Comparison of ENCODE assay signal across 9 cellular contexts in genomic region chr6:27591660-27592059, GRCh38.
A peak's percentile ranks its signal among the peaks of the same experiment; 100 is the strongest.
DNase-seq lines count a peak whose midpoint lies in the region; FAIRE-seq lines count a peak whose summit lies in the region.
"Had no signal": no experiment of that assay in that cellular context is flagged by ENCODE, and none has a peak within 500 bp of the region (broad histone marks: within the 10 kb centered on the region; RNA-seq: fewer than 3 reads in every experiment).

No MANE protein-coding gene starts in this region.

- H3K4me3 ChIP-seq in ACC112 (ENCODE audit: low read depth, low read length) (peak overlapping the region; percentile 61), GM23248 (peak overlapping the region; percentile 41)

- H3K9me2 ChIP-seq in GM23248 (ENCODE audit: insufficient read depth): no peaks in the 10 kb centered on the region

- no peak overlapping the region for H3K9ac ChIP-seq in GM23248

- no peaks in the 10 kb centered on the region for H3K9me3 ChIP-seq in GM23248 (ENCODE audit: low read depth)

- H3K27ac ChIP-seq in ACC112 (ENCODE audit: low read depth, low read length) (no peak overlapping the region), GM23248 (no peak overlapping the region)

- in situ Hi-C loops in GM23248 (cut with MboI): no loop called here

- H3K79me2 ChIP-seq in ACC112 (ENCODE audit: control insufficient read depth, insufficient read depth, low read length, unreplicated experiment): no peaks in the 10 kb centered on the region
- no peaks in the 10 kb centered on the region for H3K79me2 ChIP-seq in GM23248 (ENCODE audit: insufficient read depth)

- H2AFZ ChIP-seq in ACC112 (ENCODE audit: low read length, unreplicated experiment) (peak overlapping the region; percentile 0), GM23248 (peak overlapping the region; percentile 33; the same call in 1 of the 2 replicates)

- FAIRE-seq in frontal cortex (lab: Jason Lieb, UNC): no peak

- DNase-seq in GM23248 (peak; percentile 34), NCI-H82 (lab: John Stamatoyannopoulos, UW) (peak; percentile 78), fibroblast of gingiva (ENCODE audit: low read depth) (peak; percentile 46), NCI-H2029 (lab: John Stamatoyannopoulos, UW) (no peak), NCI-H187 treated with DMSO at 0.1 percent for 48 hours (lab: John Stamatoyannopoulos, UW) (no peak), frontal cortex (ENCODE audit: low spot score in 2 of 2) (no peak)
- DNase-seq in stimulated activated CD4-positive, alpha-beta T cell treated with anti-CD3 and anti-CD28 coated beads, Interleukin-4, amount 100 ng/mL, for 1 hour: no peak
- DNase-seq: cortex of kidney had no signal

- no peaks in the 10 kb centered on the region for H4K20me1 ChIP-seq in GM23248 (ENCODE audit: insufficient read depth)

- H3F3A ChIP-seq in GM23248 (ENCODE audit: insufficient read depth): peaks cover 27% of the 10 kb centered on the region

- no peaks in the 10 kb centered on the region for H3K4me1 ChIP-seq in ACC112 (ENCODE audit: control insufficient read depth, insufficient read depth, low read length, unreplicated experiment)
- no peaks in the 10 kb centered on the region for H3K4me1 ChIP-seq in GM23248 (ENCODE audit: insufficient read depth)

- WGBS in GM23248 (ENCODE audit: low coverage in 1 of 2, low lambda C conversion rate in 2 of 2, missing lambda C conversion rate in 2 of 2), 2 experiments: 15 to 19% methylated on average over 8 of the region's 8 CpGs

- peak overlapping the region; percentile 63 for H3K4me2 ChIP-seq in GM23248 (ENCODE audit: unreplicated experiment)

- H3K27me3 ChIP-seq in ACC112 (ENCODE audit: insufficient read depth, low read length): peaks cover 46% of the 10 kb centered on the region
- H3K27me3 ChIP-seq in GM23248 (replicated peaks; ENCODE audit: insufficient read depth): no peaks in the 10 kb centered on the region

- H3K36me3 ChIP-seq in ACC112 (ENCODE audit: insufficient read depth, low read length) (no peaks in the 10 kb centered on the region), GM23248 (ENCODE audit: low read depth) (no peaks in the 10 kb centered on the region)

Comparison
In these comparisons a context has a peak if more than half of its experiments do, and no peak if none do; other contexts are left out.
1. DNase-seq: peak in GM23248 (single experiment), NCI-H82 (single experiment) and fibroblast of gingiva (single experiment); none in NCI-H2029 (single experiment), NCI-H187 treated with DMSO at 0.1 percent for 48 hours (single experiment), frontal cortex (0 of 2) and stimulated activated CD4-positive, alpha-beta T cell treated with anti-CD3 and anti-CD28 coated beads, Interleukin-4, amount 100 ng/mL, for 1 hour (single experiment).